ENCODE assay signal across 1 cellular context in the genomic region with DNA sequence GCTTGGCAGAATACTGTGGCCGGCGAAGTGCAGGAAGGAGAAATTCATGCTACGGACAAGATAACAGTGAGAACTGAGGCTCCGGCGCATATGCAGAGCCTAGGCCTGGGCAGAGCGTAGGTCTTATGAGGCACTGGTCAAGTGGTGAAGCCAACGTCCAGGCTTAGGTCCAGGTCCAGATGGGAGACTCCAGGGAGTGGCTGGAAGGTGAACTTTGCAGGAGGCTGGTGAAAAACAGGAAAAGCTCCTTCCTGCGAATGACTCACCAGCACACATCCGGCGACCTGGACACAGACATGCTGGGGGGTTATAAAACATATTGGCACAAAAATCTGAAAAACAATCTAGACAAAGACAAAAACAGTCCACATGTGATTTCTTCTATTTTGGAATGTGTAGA.
TF ChIP-seq lines count a peak whose summit lies in the region.

No MANE protein-coding gene starts in this region.

TF ChIP-seq in K562, 482 proteins besides CTCF, POLR2A, EP300 and RAD21 (continued from another document):
- no peak for TF ChIP-seq ZNF324 (CRISPR knock-in tag; IDR thresholded peaks at IDR 0.05)
- TF ChIP-seq, protein P1, sequence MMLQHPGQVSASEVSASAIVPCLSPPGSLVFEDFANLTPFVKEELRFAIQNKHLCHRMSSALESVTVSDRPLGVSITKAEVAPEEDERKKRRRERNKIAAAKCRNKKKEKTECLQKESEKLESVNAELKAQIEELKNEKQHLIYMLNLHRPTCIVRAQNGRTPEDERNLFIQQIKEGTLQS (IDR thresholded peaks at IDR 0.05): peak; percentile 38; the same call in 1 of the 2 replicates
- TF ChIP-seq, protein P1 (CRISPR knock-in tag; conservative IDR thresholded peaks at IDR 0.05): no peak
